In the genomic region with DNA sequence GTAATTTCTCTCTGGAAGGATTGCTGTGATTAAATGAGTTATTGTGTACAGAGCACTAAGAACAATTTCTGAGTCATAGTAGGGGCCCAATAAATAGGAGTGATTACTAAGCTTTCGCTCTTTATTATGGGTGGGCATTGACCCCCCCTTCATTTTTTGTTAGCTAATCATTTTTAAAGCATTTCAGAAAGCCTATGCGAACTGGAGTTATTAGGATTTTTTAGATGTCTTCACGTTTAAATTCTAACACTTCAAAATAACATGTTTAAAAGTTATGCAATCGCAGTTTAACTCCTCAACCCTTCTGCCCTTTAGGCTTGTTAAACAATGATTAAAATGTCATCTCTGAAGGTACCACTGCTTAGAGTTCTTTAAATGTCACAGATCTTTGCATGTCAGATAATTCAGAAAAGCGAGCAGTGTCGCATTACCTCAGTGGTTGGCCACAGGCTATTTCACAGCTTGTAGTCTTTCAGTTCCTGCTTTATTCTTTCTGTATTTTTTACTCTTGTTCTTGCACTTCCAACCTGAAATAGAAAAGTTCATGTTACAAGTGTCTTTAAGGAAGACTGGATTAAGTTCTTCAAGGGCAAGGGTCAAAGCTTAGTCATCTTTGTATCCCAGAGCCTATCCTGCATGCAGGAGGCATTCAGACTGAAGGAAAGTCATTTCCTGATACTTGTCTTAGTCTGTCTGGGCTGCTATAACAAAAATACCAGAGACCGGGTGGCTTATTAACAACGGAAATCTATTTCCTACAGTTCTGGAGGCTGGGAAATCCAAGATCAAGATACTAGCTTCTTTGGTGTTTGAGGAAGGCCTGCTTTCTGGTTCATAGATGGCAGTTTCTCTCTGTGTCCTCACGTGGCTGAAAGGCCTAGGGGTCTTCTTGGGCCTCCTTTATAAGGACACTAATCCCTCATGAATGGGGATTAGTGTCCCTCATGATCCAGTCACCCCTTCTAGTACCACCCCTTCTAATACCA, we compare ENCODE assay signal across 8 cellular contexts.
A peak's percentile ranks its signal among the peaks of the same experiment; 100 is the strongest.
DNase-seq lines count a peak whose midpoint lies in the region; ATAC-seq, FAIRE-seq and TF ChIP-seq lines count a peak whose summit lies in the region.

No MANE protein-coding gene starts in this region.

- in situ Hi-C loops in gastrocnemius medialis (cut with MboI; ENCODE audit: low sequenced_read_pairs in 4 of 4): no loop called here

- no peak overlapping the region for H3K9ac ChIP-seq in HUES64 (ENCODE audit: low read depth, low read length)
- H3K9ac ChIP-seq in endothelial cell of umbilical vein (replicated peaks; ENCODE audit: extremely low read depth, insufficient read depth, low read length): peak overlapping the region; percentile 84

- peak; percentile 94 for FAIRE-seq in endothelial cell of umbilical vein (lab: Jason Lieb, UNC)

- H3K9me3 ChIP-seq in HUES64 (ENCODE audit: insufficient read depth, low read depth, low read length): no peaks in the 10 kb centered on the region
- no peaks in the 10 kb centered on the region for H3K9me3 ChIP-seq in endothelial cell of umbilical vein (replicated peaks; ENCODE audit: control insufficient read depth, insufficient read depth, low read length)
- H3K9me3 ChIP-seq in gastrocnemius medialis: no peaks in the 10 kb centered on the region

- peak overlapping the region; percentile 72 for H3K4me2 ChIP-seq in endothelial cell of umbilical vein (ENCODE audit: insufficient read depth, low read length)

- dilution Hi-C loops in endothelial cell of umbilical vein (cut with MboI; ENCODE audit: extremely low pct_ligation_motif_present, low sequenced_read_pairs): no loop called here

- POLR2A ChIA-PET in endothelial cell of umbilical vein (lab: Charles Lee): interaction anchor here (0.9 to 1.4 kb wide), 3 partner anchors 36 to 100 kb away, joined by 3 to 4 read pairs (median 3); no protein-coding TSS in a partner anchor

- WGBS in HUES64: 78% methylated on average over 9 of the region's 9 CpGs

- H3K36me3 ChIP-seq in HUES64 (ENCODE audit: insufficient read depth, low read length): 0 out of 2 replicates have a peak, but pooled peaks cover 2% of the 10 kb centered on the region
- H3K36me3 ChIP-seq in endothelial cell of umbilical vein (ENCODE audit: control insufficient read depth in 2 of 2, extremely low read depth in 1 of 2, insufficient read depth in 2 of 2, low read length in 2 of 2): peaks cover 2 to 5% of the 10 kb centered on the region in 2 experiments
- H3K36me3 ChIP-seq in gastrocnemius medialis: no peaks in the 10 kb centered on the region

- H2AFZ ChIP-seq in endothelial cell of umbilical vein (ENCODE audit: low read depth, low read length): no peak overlapping the region

- H3K9me1 ChIP-seq in endothelial cell of umbilical vein (replicated peaks; ENCODE audit: control insufficient read depth, extremely low read depth, insufficient read depth, low read length): no peaks in the 10 kb centered on the region

- H4K20me1 ChIP-seq in endothelial cell of umbilical vein (replicated peaks; ENCODE audit: control insufficient read depth, extremely low read depth, insufficient read depth, low read length): no peaks in the 10 kb centered on the region

- ATAC-seq in GM21737 (IDR thresholded peaks at IDR 0.05; ENCODE audit: unreplicated experiment) (peak; percentile 80), gastrocnemius medialis (peak in 1 of 2 donors; percentile 51)

- CTCF ChIA-PET in endothelial cell of umbilical vein (lab: Charles Lee): interaction anchor here (0.8 to 1.4 kb wide), 5 partner anchors 13 to 308 kb away, joined by 3 to 5 read pairs (median 3); no protein-coding TSS in a partner anchor

- BruUV-seq in endothelial cell of umbilical vein (replicated peaks; lab: Mats Ljungman, UMichigan): TSS peak; percentile 29

- TF ChIP-seq CTCF in GM12865 (IDR thresholded peaks at IDR 0.05; ENCODE audit: insufficient read depth, low read depth, low read length, missing control alignments) (no peak), endothelial cell of umbilical vein (IDR thresholded peaks at IDR 0.05; ENCODE audit: extremely low read depth in 1 of 2, insufficient read depth in 1 of 2, low read depth in 1 of 2, low read length in 2 of 2) (no peak), gastrocnemius medialis (IDR thresholded peaks at IDR 0.05 in 4 of 5, conservative IDR thresholded peaks at IDR 0.05 in 1 of 5) (no peak), dorsolateral prefrontal cortex (IDR thresholded peaks at IDR 0.05 in 54 of 56, conservative IDR thresholded peaks at IDR 0.05 in 2 of 56; ENCODE audit: low read depth in 1 of 56, partially characterized antibody in 56 of 56) (no peak)

- peaks cover 52% of the 10 kb centered on the region for H3K79me2 ChIP-seq in endothelial cell of umbilical vein (ENCODE audit: control insufficient read depth, insufficient read depth, low read length)

- H3K27ac ChIP-seq in HUES64 (ENCODE audit: low read depth, low read length): peak overlapping the region; percentile 70
- H3K27ac ChIP-seq in endothelial cell of umbilical vein (ENCODE audit: insufficient read depth, low read depth, low read length): peak overlapping the region; percentile 99
- H3K27ac ChIP-seq in gastrocnemius medialis: peak overlapping the region; percentile 74 to 99 (median 85)
- H3K27ac ChIP-seq in dorsolateral prefrontal cortex: no peak overlapping the region

- H3K4me1 ChIP-seq in HUES64 (ENCODE audit: insufficient read depth, low read length) (peaks cover 83% of the 10 kb centered on the region), endothelial cell of umbilical vein (ENCODE audit: control insufficient read depth, extremely low read depth, insufficient read depth, low read length) (peaks cover 72% of the 10 kb centered on the region), gastrocnemius medialis (peaks cover 60 to 64% of the 10 kb centered on the region in 2 donors)

- H3K27me3 ChIP-seq in HUES64 (ENCODE audit: insufficient read depth, low read length): no peaks in the 10 kb centered on the region
- H3K27me3 ChIP-seq in endothelial cell of umbilical vein (ENCODE audit: control insufficient read depth in 2 of 2, insufficient read depth in 2 of 2, low read length in 2 of 2): no peaks in the 10 kb centered on the region
- H3K27me3 ChIP-seq in gastrocnemius medialis: no peaks in the 10 kb centered on the region
- no peaks in the 10 kb centered on the region for H3K27me3 ChIP-seq in dorsolateral prefrontal cortex

- DNase-seq in GM12865 (ENCODE audit: low read depth) (peak; percentile 86), endothelial cell of umbilical vein (ENCODE audit: low read depth, low spot score) (peak; percentile 91), gastrocnemius medialis (no peak), dorsolateral prefrontal cortex (no peak), NCI-H1092 treated with DMSO at 0.1 percent for 48 hours (lab: John Stamatoyannopoulos, UW) (no peak)
- no peak for DNase-seq in stimulated activated CD4-positive, alpha-beta T cell treated with anti-CD3 and anti-CD28 coated beads, Interleukin-2, amount 100 ng/mL, for 24 hours

- intact Hi-C loops in endothelial cell of umbilical vein (cut with micrococcal nuclease): loop anchor here (1.0 to 5.0 kb wide), 2 partner anchors 11 to 190 kb away; no protein-coding TSS in a partner anchor
- intact Hi-C loops in gastrocnemius medialis (cut with DNase I; ENCODE audit: low total_unique reads): loop anchor here (5.0 kb wide), 1 partner anchor 100 kb away; no protein-coding TSS in a partner anchor
- intact Hi-C loops in dorsolateral prefrontal cortex (cut with DNase I): no loop called here

- H3K4me3 ChIP-seq in GM12865 (ENCODE audit: low read depth, low read length): peak overlapping the region; percentile 13
- no peak overlapping the region for H3K4me3 ChIP-seq in HUES64 (ENCODE audit: low read length)
- H3K4me3 ChIP-seq in endothelial cell of umbilical vein (replicated peaks in 1 of 3; ENCODE audit: insufficient read depth in 1 of 3, low read depth in 1 of 3, low read length in 3 of 3): peak overlapping the region in 1 of 3 experiments; percentile 25
- no peak overlapping the region for H3K4me3 ChIP-seq in gastrocnemius medialis
- no peak overlapping the region for H3K4me3 ChIP-seq in dorsolateral prefrontal cortex

- TF ChIP-seq POLR2A in endothelial cell of umbilical vein (IDR thresholded peaks at IDR 0.05; ENCODE audit: low read depth, low read length) (peak; percentile 44), gastrocnemius medialis (IDR thresholded peaks at IDR 0.05) (no peak)

TF ChIP-seq in endothelial cell of umbilical vein, 7 proteins besides CTCF, POLR2A, EP300 and RAD21:
- TF ChIP-seq FOS (IDR thresholded peaks at IDR 0.05; ENCODE audit: borderline replicate concordance, insufficient read depth, low read length): peak; percentile 96
- TF ChIP-seq GATA2 (IDR thresholded peaks at IDR 0.05; ENCODE audit: insufficient read depth, insufficient read length, low read depth, low read length): peak; percentile 87
- no peak for TF ChIP-seq EZH2 (IDR thresholded peaks at IDR 0.05; ENCODE audit: borderline replicate concordance, low read depth, low read length, severe bottlenecking)
- TF ChIP-seq POLR2AphosphoS5 (IDR thresholded peaks at IDR 0.05; ENCODE audit: insufficient read depth, low read depth, low read length): peak; percentile 92
- TF ChIP-seq JUN (IDR thresholded peaks at IDR 0.05; ENCODE audit: borderline replicate concordance, insufficient read depth, insufficient read length, low read depth): peak; percentile 89

Comparison
In these comparisons a context has a peak if more than half of its experiments do, and no peak if none do; other contexts are left out.
1. DNase-seq: peak in GM12865 (single experiment) and endothelial cell of umbilical vein (single experiment); none in gastrocnemius medialis (0 of 2), dorsolateral prefrontal cortex (0 of 10), NCI-H1092 treated with DMSO at 0.1 percent for 48 hours (single experiment) and stimulated activated CD4-positive, alpha-beta T cell treated with anti-CD3 and anti-CD28 coated beads, Interleukin-2, amount 100 ng/mL, for 24 hours (0 of 2).
2. H3K27ac ChIP-seq: peak in HUES64 (single experiment), endothelial cell of umbilical vein (single experiment) and gastrocnemius medialis (4 of 4); none in dorsolateral prefrontal cortex (0 of 59).
3. intact Hi-C loops: an anchor here in endothelial cell of umbilical vein (1.0 to 5.0 kb wide) and gastrocnemius medialis (5.0 kb wide); none called in dorsolateral prefrontal cortex.